ENCODE assay signal across 9 cellular contexts in the genomic region with DNA sequence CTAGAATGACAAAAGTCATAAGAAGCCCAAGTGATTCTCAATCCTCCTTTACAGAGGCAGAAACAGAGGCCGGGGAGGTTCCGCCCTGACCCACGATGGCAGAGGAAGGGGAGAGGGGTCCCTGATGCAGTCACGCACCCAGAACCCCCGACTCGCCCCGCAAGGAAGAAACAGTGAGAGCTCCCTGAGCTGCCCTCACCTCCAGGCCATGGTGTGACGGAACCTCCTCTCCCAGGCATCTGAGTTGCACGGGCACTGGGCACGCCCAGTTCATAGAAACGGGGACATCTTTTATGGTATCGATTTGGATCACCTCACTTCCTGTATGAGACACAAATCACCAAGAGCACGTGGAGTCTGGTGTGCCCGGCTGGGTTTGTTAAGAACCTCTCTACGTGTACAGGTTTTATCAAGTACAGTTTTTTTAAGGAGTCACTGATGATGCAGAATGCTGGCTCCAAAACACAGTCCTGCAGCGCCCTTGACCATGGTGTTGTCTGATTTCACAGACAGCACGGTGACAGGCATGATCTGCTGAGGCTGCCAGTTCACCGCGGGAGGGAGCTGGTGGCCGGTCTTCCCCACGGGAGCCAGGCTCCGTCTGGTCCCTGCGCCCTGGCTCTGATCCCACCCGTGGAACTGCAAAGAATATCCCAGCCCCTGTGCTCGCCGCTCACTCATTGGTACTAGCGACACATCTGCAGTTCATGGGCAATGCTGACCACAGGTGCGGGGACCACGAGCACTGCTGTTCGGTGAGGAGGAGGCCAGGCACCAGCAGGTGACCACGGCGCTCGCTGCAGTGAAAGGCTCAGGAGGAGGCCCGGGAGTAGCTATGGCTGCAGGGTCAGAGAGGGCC. TPM values are rescaled to one million over a fixed set of nuclear protein-coding genes. Genes with fewer than 3 reads are reported as not detected.
DNase-seq lines count a peak whose midpoint lies in the region; ATAC-seq and TF ChIP-seq lines count a peak whose summit lies in the region.
"Had no signal": no experiment of that assay in that cellular context is flagged by ENCODE, and none has a peak within 500 bp of the region (broad histone marks: within the 10 kb centered on the region; RNA-seq: fewer than 3 reads in every experiment).

No MANE protein-coding gene starts in this region.

- ATAC-seq in SK-N-SH treated with all-trans-retinoic acid at 6 μM for 48 hours (peak; percentile 10; the same call in 2 of the 3 replicates), left ventricle myocardium superior (peak; percentile 49), GM21423 (IDR thresholded peaks at IDR 0.05; ENCODE audit: unreplicated experiment) (no peak), GM19035 (IDR thresholded peaks at IDR 0.05; ENCODE audit: unreplicated experiment) (no peak)

- H3K36me3 Mint-ChIP-seq in HFFc6 (ENCODE audit: low read depth): peaks cover 8% of the 10 kb centered on the region

- peak overlapping the region; percentile 79 for H3K4me3 Mint-ChIP-seq in HFFc6

- peak overlapping the region; percentile 88 for H3K27ac Mint-ChIP-seq in HFFc6

- peaks cover 36% of the 10 kb centered on the region for H3K4me1 Mint-ChIP-seq in HFFc6 (ENCODE audit: low read depth)

- no peaks in the 10 kb centered on the region for H3K9me3 Mint-ChIP-seq in HFFc6

- DNase-seq in HFFc6 (no peak), left ventricle myocardium superior (peak; percentile 51), retina (peak; percentile 66), NCI-H2227 (lab: John Stamatoyannopoulos, UW; ENCODE audit: unreplicated experiment) (no peak)
- DNase-seq in activated CD4-positive, alpha-beta T cell treated with anti-CD3 and anti-CD28 coated beads, Interleukin-2, amount 50 U/mL, for 1 hour: no peak
- DNase-seq: activated CD4-positive, alpha-beta T cell treated with anti-CD3 and anti-CD28 coated beads for 4 hours had no signal

- H3K27me3 Mint-ChIP-seq in HFFc6 (ENCODE audit: insufficient read depth): no peaks in the 10 kb centered on the region

- intact Hi-C loops in left ventricle myocardium superior (cut with micrococcal nuclease): no loop called here

- TF ChIP-seq CTCF in HFFc6 (IDR thresholded peaks at IDR 0.05): no peak

TF ChIP-seq in SK-N-SH treated with all-trans-retinoic acid at 6 μM for 48 hours, 23 proteins besides CTCF, POLR2A, EP300 and RAD21:
- TF ChIP-seq ZNF565 (CRISPR knock-in tag; conservative IDR thresholded peaks at IDR 0.05; ENCODE audit: low read depth): no peak
- no peak for TF ChIP-seq RARB (CRISPR knock-in tag; IDR thresholded peaks at IDR 0.05)
- TF ChIP-seq ZNF8 (CRISPR knock-in tag; IDR thresholded peaks at IDR 0.05): no peak
- no peak for TF ChIP-seq GLIS3 (CRISPR knock-in tag; IDR thresholded peaks at IDR 0.05)
- TF ChIP-seq TCF4 (CRISPR knock-in tag; IDR thresholded peaks at IDR 0.05; ENCODE audit: borderline replicate concordance): no peak
- TF ChIP-seq, protein P1, sequence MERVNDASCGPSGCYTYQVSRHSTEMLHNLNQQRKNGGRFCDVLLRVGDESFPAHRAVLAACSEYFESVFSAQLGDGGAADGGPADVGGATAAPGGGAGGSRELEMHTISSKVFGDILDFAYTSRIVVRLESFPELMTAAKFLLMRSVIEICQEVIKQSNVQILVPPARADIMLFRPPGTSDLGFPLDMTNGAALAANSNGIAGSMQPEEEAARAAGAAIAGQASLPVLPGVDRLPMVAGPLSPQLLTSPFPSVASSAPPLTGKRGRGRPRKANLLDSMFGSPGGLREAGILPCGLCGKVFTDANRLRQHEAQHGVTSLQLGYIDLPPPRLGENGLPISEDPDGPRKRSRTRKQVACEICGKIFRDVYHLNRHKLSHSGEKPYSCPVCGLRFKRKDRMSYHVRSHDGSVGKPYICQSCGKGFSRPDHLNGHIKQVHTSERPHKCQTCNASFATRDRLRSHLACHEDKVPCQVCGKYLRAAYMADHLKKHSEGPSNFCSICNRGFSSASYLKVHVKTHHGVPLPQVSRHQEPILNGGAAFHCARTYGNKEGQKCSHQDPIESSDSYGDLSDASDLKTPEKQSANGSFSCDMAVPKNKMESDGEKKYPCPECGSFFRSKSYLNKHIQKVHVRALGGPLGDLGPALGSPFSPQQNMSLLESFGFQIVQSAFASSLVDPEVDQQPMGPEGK (CRISPR knock-in tag; IDR thresholded peaks at IDR 0.05; ENCODE audit: borderline replicate concordance): no peak
- no peak for TF ChIP-seq TOX (CRISPR knock-in tag; IDR thresholded peaks at IDR 0.05; ENCODE audit: borderline replicate concordance)
TF ChIP-seq in SK-N-SH treated with all-trans-retinoic acid at 6 μM for 48 hours: peak in this region for 0.

RNA-seq across cellular contexts. Expression of a gene that starts 35.6 kb away (rescaled TPM):
- 100 to 1,000 TPM; 283 to 403 (median 323) TPM for total RNA-seq in HFFc6 (2021; fragmentation: NEBNext Ultra II Directional; extraction: Animal tissue kit (Norgen Biotek cat#: 25700))
- 18.5 TPM for total RNA-seq in left ventricle myocardium superior

Comparison
In these comparisons a context has a peak if more than half of its experiments do, and no peak if none do; other contexts are left out.
1. DNase-seq: peak in left ventricle myocardium superior (single experiment) and retina (single experiment); none in HFFc6 (single experiment), activated CD4-positive, alpha-beta T cell treated with anti-CD3 and anti-CD28 coated beads, Interleukin-2, amount 50 U/mL, for 1 hour (single experiment) and NCI-H2227 (single experiment).
2. ATAC-seq: peak in SK-N-SH treated with all-trans-retinoic acid at 6 μM for 48 hours (single experiment) and left ventricle myocardium superior (single experiment); none in GM21423 (single experiment) and GM19035 (single experiment).
3. RNA of a gene that starts 35.6 kb away (total RNA-seq): 283 to 403 TPM in HFFc6; 18.5 TPM in left ventricle myocardium superior (single experiment); every median in the first group is over 10 times any median in the second.